9 cellular contexts compared by ENCODE assay signal in genomic region chr7:144195212-144195872, GRCh38. TPM values are rescaled to one million over a fixed set of nuclear protein-coding genes. Genes with fewer than 3 reads are reported as not detected.
DNase-seq lines count a peak whose midpoint lies in the region; ATAC-seq, FAIRE-seq and TF ChIP-seq lines count a peak whose summit lies in the region.
"Not testable (repeated sequence)": the region's sequence is repeated elsewhere in the genome, so short reads cannot be mapped to it uniquely, and the experiment has no call there.
"Had no signal": no experiment of that assay in that cellular context is flagged by ENCODE, and none has a peak within 500 bp of the region (broad histone marks: within the 10 kb centered on the region; RNA-seq: fewer than 3 reads in every experiment).

ARHGEF35 (minus strand) TSS chr7:144195833; CDS start chr7:144188383, 7,450 bp downstream.

- H3K4me1 Mint-ChIP-seq in activated CD4-positive, alpha-beta T cell treated with anti-CD3 and anti-CD28 coated beads, Interleukin-2, amount 10 ng/mL, durations not matched to agents 24 days and 14 days = not testable (repeated sequence)

- not testable (repeated sequence) for TF ChIP-seq POLR2A in HepG2 (IDR thresholded peaks at IDR 0.05; ENCODE audit: insufficient read depth in 1 of 2, low read depth in 2 of 2, low read length in 2 of 2)

- TF ChIP-seq EP300 in HepG2 (IDR thresholded peaks at IDR 0.05; ENCODE audit: low read depth in 2 of 2, low read length in 2 of 2); HepG2 (CRISPR knock-in tag; IDR thresholded peaks at IDR 0.05; ENCODE audit: borderline replicate concordance): not testable (repeated sequence)

- not testable (repeated sequence) for H3K4me2 ChIP-seq in HepG2 (ENCODE audit: low read depth, low read length)

- intact Hi-C loops in activated CD4-positive, alpha-beta T cell treated with anti-CD3 and anti-CD28 coated beads, Interleukin-2, amount 10 ng/mL, durations not matched to agents 24 days and 14 days (cut with micrococcal nuclease); HepG2 (cut with micrococcal nuclease; ENCODE audit: unreplicated experiment): not testable (repeated sequence)

- H3K27me3 ChIP-seq in bronchial epithelial cell (ENCODE audit: control insufficient read depth, insufficient read depth, low read length); HepG2 (ENCODE audit: control insufficient read depth in 1 of 2, insufficient read depth in 2 of 2, low read length in 2 of 2): not testable (repeated sequence)

- H3K9me3 ChIP-seq in HepG2 (ENCODE audit: low read length) = not testable (repeated sequence)

- not testable (repeated sequence) for H3K9ac ChIP-seq in HepG2 (ENCODE audit: insufficient read depth, low read depth, low read length)

- peak within 1 kb of the TSS; percentile 47 for H3K27ac Mint-ChIP-seq in activated CD4-positive, alpha-beta T cell treated with anti-CD3 and anti-CD28 coated beads, Interleukin-2, amount 10 ng/mL, durations not matched to agents 24 days and 14 days

- TF ChIP-seq CTCF in bronchial epithelial cell (IDR thresholded peaks at IDR 0.05; ENCODE audit: insufficient read depth, low read length, severe bottlenecking); HepG2 (CRISPR knock-in tag; IDR thresholded peaks at IDR 0.05): not testable (repeated sequence)

- BruUV-seq in HepG2 (replicated peaks; lab: Mats Ljungman, UMichigan) = not testable (repeated sequence)

- WGBS in HepG2 (ENCODE audit: low lambda C conversion rate) = no CpG with 5 or more reads among the region's 51 CpGs

- H3K36me3 Mint-ChIP-seq in activated CD4-positive, alpha-beta T cell treated with anti-CD3 and anti-CD28 coated beads, Interleukin-2, amount 10 ng/mL, durations not matched to agents 24 days and 14 days (ENCODE audit: low read depth) = not testable (repeated sequence)

- ATAC-seq in GM18499 (IDR thresholded peaks at IDR 0.05; ENCODE audit: insufficient read depth, unreplicated experiment) (peak; percentile 35), GM19467 (IDR thresholded peaks at IDR 0.05; ENCODE audit: unreplicated experiment) (peak; percentile 79), HG02763 (IDR thresholded peaks at IDR 0.05; ENCODE audit: unreplicated experiment) (peak; percentile 68), HG03378 (IDR thresholded peaks at IDR 0.05; ENCODE audit: unreplicated experiment) (peak; percentile 63), HepG2 (peak; percentile 81)

- not testable (repeated sequence) for DNase-seq in activated CD4-positive, alpha-beta T cell treated with anti-CD3 and anti-CD28 coated beads, Interleukin-2, amount 10 ng/mL, durations not matched to agents 24 days and 14 days; bronchial epithelial cell (ENCODE audit: low read depth); HepG2 (ENCODE audit: low spot score)
- peak; percentile 3 for DNase-seq in stimulated activated CD4-positive, alpha-beta T cell treated with anti-CD3 and anti-CD28 coated beads, Interleukin-4, amount 100 ng/mL, for 1 hour

- H3K27ac ChIP-seq in HepG2 (ENCODE audit: extremely low read length, insufficient read depth, low read length) = not testable (repeated sequence)

- not testable (repeated sequence) for H3K4me3 ChIP-seq in bronchial epithelial cell (ENCODE audit: low read depth, low read length); HepG2 (replicated peaks in 1 of 3; ENCODE audit: insufficient read depth in 1 of 3, low read depth in 2 of 3, low read length in 3 of 3)

- H2AFZ ChIP-seq in HepG2 (ENCODE audit: low read length) = not testable (repeated sequence)

- H3K27me3 Mint-ChIP-seq in activated CD4-positive, alpha-beta T cell treated with anti-CD3 and anti-CD28 coated beads, Interleukin-2, amount 10 ng/mL, durations not matched to agents 24 days and 14 days = not testable (repeated sequence)

- POLR2A ChIA-PET in HepG2 (lab: Yijun Ruan, JAX) = not testable (repeated sequence)

- not testable (repeated sequence) for FAIRE-seq in bronchial epithelial cell (lab: Jason Lieb, UNC); HepG2 (lab: Jason Lieb, UNC)

- not testable (repeated sequence) for H4K20me1 ChIP-seq in HepG2 (ENCODE audit: insufficient read depth, low read length)

- H3K79me2 ChIP-seq in HepG2 (ENCODE audit: insufficient read depth, low read length) = not testable (repeated sequence)

- TF ChIP-seq RAD21 in HepG2 (CRISPR knock-in tag; IDR thresholded peaks at IDR 0.05) = not testable (repeated sequence)

- in situ Hi-C loops in HepG2 (cut with HindIII; ENCODE audit: extremely low pct_ligation_motif_present, low pct_unique_long_range_greater_than_20kb) = not testable (repeated sequence)

- not testable (repeated sequence) for H3K9me3 Mint-ChIP-seq in activated CD4-positive, alpha-beta T cell treated with anti-CD3 and anti-CD28 coated beads, Interleukin-2, amount 10 ng/mL, durations not matched to agents 24 days and 14 days

- H3K36me3 ChIP-seq in bronchial epithelial cell (ENCODE audit: control insufficient read depth, insufficient read depth, low read length); HepG2 (replicated peaks in 1 of 2; ENCODE audit: control insufficient read depth in 1 of 2, insufficient read depth in 2 of 2, low read length in 2 of 2): not testable (repeated sequence)

- not testable (repeated sequence) for H3K4me1 ChIP-seq in HepG2 (ENCODE audit: insufficient read depth, low read length)

- H3K4me3 Mint-ChIP-seq in activated CD4-positive, alpha-beta T cell treated with anti-CD3 and anti-CD28 coated beads, Interleukin-2, amount 10 ng/mL, durations not matched to agents 24 days and 14 days = peak within 1 kb of the TSS; percentile 71

- CTCF ChIA-PET in HepG2 (lab: Yijun Ruan, JAX; ENCODE audit: low intra/inter-chr PET ratio, low total read pairs) = not testable (repeated sequence)

RNA-seq across cellular contexts. Expression of gene ARHGEF35, which starts in this region (rescaled TPM):
- total RNA-seq in activated CD4-positive, alpha-beta T cell treated with anti-CD3 and anti-CD28 coated beads, Interleukin-2, amount 10 ng/mL, durations not matched to agents 24 days and 14 days = 2.8 and 3.5 TPM in 2 replicates
- total RNA-seq in bronchial epithelial cell (25.8 and 30.3 TPM in 2 replicates), HepG2 (2016; rRNA removed; fragmentation: Illumina TruSeq; extraction: Trizol) (0.18 TPM in 1 of 2 replicates, not detected in the other)
- total RNA-seq in HepG2 (2016; cell fraction: cytosol; rRNA removed; fragmentation: Illumina TruSeq; extraction: Trizol; ENCODE audit: low read depth) = not detected in 2 replicates
- total RNA-seq in HepG2 (2016; cell fraction: insoluble cytoplasmic fraction; rRNA removed; fragmentation: Illumina TruSeq; extraction: Trizol) = 0.30 TPM in 1 of 2 replicates, not detected in the other
- not detected in 2 replicates for total RNA-seq in HepG2 (2016; cell fraction: membrane; rRNA removed; fragmentation: Illumina TruSeq; extraction: Trizol)
- 1.4 and 2.0 TPM in 2 replicates for total RNA-seq in HepG2 (2016; cell fraction: nucleus; rRNA removed; fragmentation: Illumina TruSeq; extraction: Trizol)
- 0.03 TPM in 1 of 2 replicates, not detected in the other for polyA plus RNA-seq in HepG2 (2011; rRNA removed)
- not detected in 2 replicates for polyA plus RNA-seq in HepG2 (2011; cell fraction: cytosol; rRNA removed)
- polyA plus RNA-seq in HepG2 (2011; cell fraction: nucleus; rRNA removed) = 0.07 TPM in 1 of 2 replicates, not detected in the other
- polyA plus RNA-seq in HepG2 (2012) = 0.12 and 0.13 TPM in 2 replicates
- polyA plus RNA-seq in HepG2 (2016; cell fraction: cytosol; fragmentation: Illumina TruSeq; extraction: Trizol; ENCODE audit: low read depth) = not detected in 2 replicates
- 0.16 TPM in 1 of 2 replicates, not detected in the other for polyA plus RNA-seq in HepG2 (2016; cell fraction: insoluble cytoplasmic fraction; fragmentation: Illumina TruSeq; extraction: Trizol; ENCODE audit: low read depth)
- polyA plus RNA-seq in HepG2 (2016; cell fraction: membrane; fragmentation: Illumina TruSeq; extraction: Trizol; ENCODE audit: low read depth) = not detected in 2 replicates
- 0.31 and 0.57 TPM in 2 replicates for polyA plus RNA-seq in HepG2 (2016; cell fraction: nucleus; fragmentation: Illumina TruSeq; extraction: Trizol; ENCODE audit: insufficient read depth, low read depth)
- 1.2 TPM in 1 of 2 replicates, not detected in the other for polyA minus RNA-seq in HepG2 (2011; rRNA and poly(A)+ RNA removed; ENCODE audit: low replicate concordance)
- polyA minus RNA-seq in HepG2 (2011; cell fraction: cytosol; rRNA and poly(A)+ RNA removed) = not detected in 2 replicates
- 1.9 and 3.6 TPM in 2 replicates for polyA minus RNA-seq in HepG2 (2011; cell fraction: nucleus; rRNA and poly(A)+ RNA removed)
- total RNA-seq: lung microvascular endothelial cell had no signal
